Comparison of ENCODE assay signal across 18 cellular contexts in the genomic region with DNA sequence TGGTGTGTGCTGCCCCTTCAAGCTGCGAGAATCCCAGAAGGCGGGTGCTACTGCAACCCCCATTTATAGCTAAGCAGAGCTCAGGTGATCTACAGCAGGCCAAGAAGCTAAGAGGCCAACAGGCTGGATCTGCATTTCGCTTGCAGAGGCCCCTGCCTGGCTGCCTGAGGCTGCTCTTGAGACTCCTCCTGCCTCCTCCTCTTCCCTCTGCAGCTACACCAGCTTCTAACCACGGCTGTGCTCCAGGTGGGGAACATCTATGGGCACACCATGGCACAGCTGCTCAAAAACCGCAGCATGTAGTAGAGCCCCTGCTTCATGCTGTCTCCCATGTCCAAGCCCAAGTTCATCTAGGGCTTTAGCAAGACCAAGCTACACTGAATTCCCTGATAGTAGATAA.
"Had no signal": no experiment of that assay in that cellular context is flagged by ENCODE, and none has a peak within 500 bp of the region (broad histone marks: within the 10 kb centered on the region; RNA-seq: fewer than 3 reads in every experiment).

No MANE protein-coding gene starts in this region.

- DNase-seq: IMR-90, Kasumi-1, MM.1S, NCI-H1092 treated with DMSO at 0.1 percent for 48 hours, NCI-H1436, NCI-H187 treated with DMSO at 0.1 percent for 48 hours, NCI-H2029 treated with DMSO at 0.1 percent for 48 hours, NCI-H2171 treated with DMSO at 0.1 percent for 48 hours, NCI-H345, NCI-H446 treated with DMSO at 0.1 percent for 48 hours, NCI-H510A treated with DMSO at 0.1 percent for 48 hours, NCI-H526, SHP77, SJCRH30 had no signal

- ATAC-seq: HepG2, SK-N-SH treated with all-trans-retinoic acid at 6 μM for 48 hours had no signal

- H3K9ac ChIP-seq: KMS-11 had no signal

- H3K36me3 ChIP-seq: SJCRH30 had no signal

- H3K27ac ChIP-seq: KMS-11, RWPE1, SJCRH30 had no signal

- H3K4me3 ChIP-seq: SJCRH30 had no signal

- H3K27me3 ChIP-seq: SJCRH30 had no signal

- H3K4me2 ChIP-seq: KMS-11 had no signal

- H3K4me1 ChIP-seq: SJCRH30 had no signal

- H3K9me3 ChIP-seq: SJCRH30 had no signal
